10 cellular contexts compared by ENCODE assay signal in genomic region chr2:216350214-216350789, GRCh38. TPM values are rescaled to one million over a fixed set of nuclear protein-coding genes. Genes with fewer than 3 reads are reported as not detected.
DNase-seq lines count a peak whose midpoint lies in the region; ATAC-seq and TF ChIP-seq lines count a peak whose summit lies in the region.
"Had no signal": no experiment of that assay in that cellular context is flagged by ENCODE, and none has a peak within 500 bp of the region (broad histone marks: within the 10 kb centered on the region; RNA-seq: fewer than 3 reads in every experiment).

No MANE protein-coding gene starts in this region.

- no TSS peak for BruUV-seq in Calu3 (replicated peaks; lab: Mats Ljungman, UMichigan)

- intact Hi-C loops in Calu3 (cut with micrococcal nuclease; ENCODE audit: unreplicated experiment) (no loop called here), Right ventricle myocardium superior (cut with DNase I) (no loop called here)

- H3K9me3 ChIP-seq in MG63: no peaks in the 10 kb centered on the region
- H3K9me3 ChIP-seq: gastrocnemius medialis had no signal

- H3K27me3 Mint-ChIP-seq in activated naive CD8-positive, alpha-beta T cell: no peaks in the 10 kb centered on the region
- H3K27me3 Mint-ChIP-seq in Calu3 (ENCODE audit: unreplicated experiment): peaks cover 81% of the 10 kb centered on the region

- peak overlapping the region; percentile 66 for H3K4me3 Mint-ChIP-seq in activated naive CD8-positive, alpha-beta T cell
- no peak overlapping the region for H3K4me3 Mint-ChIP-seq in Calu3 (ENCODE audit: low read depth, unreplicated experiment)

- CTCF ChIA-PET in Calu3 (lab: Charles Lee): no interaction called here

- no peak for TF ChIP-seq CTCF in Calu3 (IDR thresholded peaks at IDR 0.05; ENCODE audit: unreplicated experiment)

- peaks cover 89% of the 10 kb centered on the region for H3K4me1 Mint-ChIP-seq in activated naive CD8-positive, alpha-beta T cell (ENCODE audit: low read depth)
- H3K4me1 Mint-ChIP-seq in Calu3 (ENCODE audit: low read depth, unreplicated experiment): peaks cover 8% of the 10 kb centered on the region

- H3K36me3 ChIP-seq in MG63: no peaks in the 10 kb centered on the region
- H3K36me3 ChIP-seq: gastrocnemius medialis had no signal

- H3K27me3 ChIP-seq in MG63: no peaks in the 10 kb centered on the region; the same call in 1 of the 2 replicates
- H3K27me3 ChIP-seq: gastrocnemius medialis had no signal

- H3K4me3 ChIP-seq in MG63: no peak overlapping the region
- H3K4me3 ChIP-seq: gastrocnemius medialis had no signal

- DNase-seq in AG20443 (ENCODE audit: low spot score) (peak; percentile 77), LHCN-M2 (ENCODE audit: low read depth) (peak; percentile 72), left lobe of liver (ENCODE audit: low spot score) (peak; percentile 22), Calu3 (no peak), MG63 (no peak), Right ventricle myocardium superior (no peak)
- DNase-seq: gastrocnemius medialis, nucleus accumbens had no signal

- ATAC-seq in left lobe of liver: no peak
- ATAC-seq in Right ventricle myocardium superior (ENCODE audit: poor library complexity): no peak
- no peak for ATAC-seq in HG03342 (IDR thresholded peaks at IDR 0.05; ENCODE audit: unreplicated experiment)
- ATAC-seq: gastrocnemius medialis had no signal

- H3K36me3 Mint-ChIP-seq in activated naive CD8-positive, alpha-beta T cell: peaks cover 2% of the 10 kb centered on the region
- H3K36me3 Mint-ChIP-seq in Calu3 (ENCODE audit: insufficient read depth, unreplicated experiment): no peaks in the 10 kb centered on the region

- H3K27ac Mint-ChIP-seq in activated naive CD8-positive, alpha-beta T cell: peak overlapping the region; percentile 93
- no peak overlapping the region for H3K27ac Mint-ChIP-seq in Calu3 (ENCODE audit: unreplicated experiment)

- H3K9me3 Mint-ChIP-seq in activated naive CD8-positive, alpha-beta T cell (ENCODE audit: low read depth): no peaks in the 10 kb centered on the region
- H3K9me3 Mint-ChIP-seq in Calu3 (ENCODE audit: low read depth, unreplicated experiment): no peaks in the 10 kb centered on the region

RNA-seq across cellular contexts. Expression of gene MARCHF4, which starts 22.0 kb away (rescaled TPM):
- total RNA-seq in LHCN-M2 (2014; rRNA removed): 1.9 and 2.7 TPM in 2 replicates
- polyA plus RNA-seq in LHCN-M2 (2012): 17.2 TPM
- not detected for total RNA-seq in left lobe of liver
- total RNA-seq in Calu3 (2022): 0.37 and 0.54 TPM in 2 replicates
- 0.03 and 0.12 TPM in 2 replicates for total RNA-seq in MG63 (2014; rRNA removed; shearing (Covaris generic); ENCODE audit: low replicate concordance)
- total RNA-seq in Right ventricle myocardium superior: not detected
- total RNA-seq: gastrocnemius medialis had no signal

Comparison
In these comparisons a context has a peak if more than half of its experiments do, and no peak if none do; other contexts are left out.
1. DNase-seq: peak in AG20443 (single experiment), LHCN-M2 (single experiment) and left lobe of liver (single experiment); none in Calu3 (single experiment), MG63 (single experiment) and Right ventricle myocardium superior (single experiment).